22 cellular contexts compared by ENCODE assay signal in genomic region chr2:2097549-2097948, GRCh38.
"Had no signal": no experiment of that assay in that cellular context is flagged by ENCODE, and none has a peak within 500 bp of the region (broad histone marks: within the 10 kb centered on the region; RNA-seq: fewer than 3 reads in every experiment).

No MANE protein-coding gene starts in this region.

- H3K4me3 ChIP-seq: colonic mucosa, dorsolateral prefrontal cortex, esophagus muscularis mucosa, gastroesophageal sphincter, heart right ventricle, left lung, lower lobe of right lung, mucosa of descending colon had no signal

- H3K36me3 Mint-ChIP-seq: mesothelial cell of epicardium, naive B cell had no signal

- H3K4me3 Mint-ChIP-seq: mesothelial cell of epicardium, naive B cell had no signal

- H3K9me3 ChIP-seq: colonic mucosa, gastroesophageal sphincter, left lung, lower lobe of right lung, mucosa of descending colon had no signal

- H3K36me3 ChIP-seq: colonic mucosa, esophagus muscularis mucosa, gastroesophageal sphincter, heart right ventricle, left lung, lower lobe of right lung had no signal

- H3K9me3 Mint-ChIP-seq: mesothelial cell of epicardium had no signal

- H3K27me3 ChIP-seq: colonic mucosa, dorsolateral prefrontal cortex, esophagus muscularis mucosa, foreskin keratinocyte had no signal

- H3K4me1 Mint-ChIP-seq: mesothelial cell of epicardium, naive B cell had no signal

- FAIRE-seq: frontal cortex, islet of Langerhans, keratinocyte had no signal

- H3K27ac Mint-ChIP-seq: mesothelial cell of epicardium, naive B cell had no signal

- H3K4me1 ChIP-seq: colonic mucosa, esophagus muscularis mucosa, foreskin keratinocyte, gastroesophageal sphincter, heart right ventricle, left lung, lower lobe of right lung had no signal

- DNase-seq: colonic mucosa; cortex of kidney; dermis blood vessel endothelial cell; dorsolateral prefrontal cortex; effector CD4-positive, alpha-beta T cell; effector memory CD4-positive, alpha-beta T cell; foreskin keratinocyte; heart right ventricle; hippocampal formation; left cardiac atrium; left lung; left ventricle myocardium superior; lower lobe of right lung; mesenchymal stem cell; mucosa of descending colon; naive B cell had no signal

- ATAC-seq: foreskin keratinocyte, gastroesophageal sphincter, heart right ventricle, left cardiac atrium, left lung, left ventricle myocardium superior, lower lobe of right lung, mucosa of descending colon had no signal

- H3K27ac ChIP-seq: colonic mucosa, esophagus muscularis mucosa, foreskin keratinocyte, gastroesophageal sphincter, heart right ventricle, left lung, lower lobe of right lung had no signal
